In genomic region chrX:67583171-67583570, GRCh38 we compare ENCODE assay signal across 24 cellular contexts. TPM values are rescaled to one million over a fixed set of nuclear protein-coding genes. Genes with fewer than 3 reads are reported as not detected.
"Had no signal": no experiment of that assay in that cellular context is flagged by ENCODE, and none has a peak within 500 bp of the region (broad histone marks: within the 10 kb centered on the region; RNA-seq: fewer than 3 reads in every experiment).

No MANE protein-coding gene starts in this region.

- H3K4me3 Mint-ChIP-seq: dendritic cell treated with granulocyte-macrophage colony-stimulating factor and Interleukin-4, amounts not matched to agents 40 ng/mL and 50 ng/mL, for 4 days; effector memory CD8-positive, alpha-beta T cell; endodermal cell; immature natural killer cell; mesothelial cell of epicardium; naive B cell; naive thymus-derived CD8-positive, alpha-beta T cell had no signal

- H2AFZ ChIP-seq: hepatocyte had no signal

- H3K79me2 ChIP-seq: hepatocyte had no signal

- H3K4me3 ChIP-seq: esophagus muscularis mucosa, gastrocnemius medialis, heart left ventricle, hepatocyte, left lung, lower lobe of right lung, mucosa of descending colon had no signal

- H3K4me1 Mint-ChIP-seq: endodermal cell; immature natural killer cell; mesothelial cell of epicardium; naive B cell; naive thymus-derived CD8-positive, alpha-beta T cell had no signal

- ATAC-seq: effector memory CD8-positive, alpha-beta T cell; foreskin keratinocyte; gastrocnemius medialis; heart left ventricle; left lung; left ventricle myocardium superior; lower lobe of right lung; mucosa of descending colon; naive thymus-derived CD8-positive, alpha-beta T cell had no signal

- H3K27me3 ChIP-seq: esophagus muscularis mucosa, foreskin keratinocyte, hepatocyte, left lung had no signal

- DNase-seq: cortex of kidney; effector CD8-positive, alpha-beta T cell; effector memory CD8-positive, alpha-beta T cell; endodermal cell; foreskin keratinocyte; gastrocnemius medialis; heart left ventricle; hypothalamus; immature natural killer cell; islet precursor cell; kidney; kidney glomerular epithelial cell; left lung; left ventricle myocardium superior; lower lobe of right lung; mesenchymal stem cell; mucosa of descending colon; naive B cell; naive thymus-derived CD8-positive, alpha-beta T cell had no signal

- H3K4me2 ChIP-seq: hepatocyte had no signal

- H3K27ac ChIP-seq: esophagus muscularis mucosa, foreskin keratinocyte, gastrocnemius medialis, heart left ventricle, hepatocyte, left lung, lower lobe of right lung had no signal

- H3K27ac Mint-ChIP-seq: dendritic cell treated with granulocyte-macrophage colony-stimulating factor and Interleukin-4, amounts not matched to agents 40 ng/mL and 50 ng/mL, for 4 days; effector memory CD8-positive, alpha-beta T cell; endodermal cell; immature natural killer cell; mesothelial cell of epicardium; naive B cell; naive thymus-derived CD8-positive, alpha-beta T cell had no signal

- FAIRE-seq: endometrium, kidney had no signal

- H3K9me3 Mint-ChIP-seq: dendritic cell treated with granulocyte-macrophage colony-stimulating factor and Interleukin-4, amounts not matched to agents 40 ng/mL and 50 ng/mL, for 4 days; naive thymus-derived CD8-positive, alpha-beta T cell had no signal

- H3K27me3 Mint-ChIP-seq: effector memory CD8-positive, alpha-beta T cell; naive B cell; naive thymus-derived CD8-positive, alpha-beta T cell had no signal

- H3K36me3 Mint-ChIP-seq: immature natural killer cell, mesothelial cell of epicardium, naive B cell had no signal

- H3K36me3 ChIP-seq: esophagus muscularis mucosa, gastrocnemius medialis, heart left ventricle, left lung, lower lobe of right lung had no signal

- H3K9me3 ChIP-seq: esophagus muscularis mucosa, gastrocnemius medialis, heart left ventricle, left lung, lower lobe of right lung, mucosa of descending colon had no signal

- H3K4me1 ChIP-seq: esophagus muscularis mucosa, foreskin keratinocyte, left lung, lower lobe of right lung had no signal

RNA-seq across cellular contexts. Expression of gene AR, which starts 39.4 kb away (rescaled TPM):
- total RNA-seq: naive thymus-derived CD8-positive, alpha-beta T cell had no signal
- polyA plus RNA-seq: foreskin keratinocyte; naive thymus-derived CD8-positive, alpha-beta T cell had no signal
